ENCODE assay signal across 24 cellular contexts in the genomic region with DNA sequence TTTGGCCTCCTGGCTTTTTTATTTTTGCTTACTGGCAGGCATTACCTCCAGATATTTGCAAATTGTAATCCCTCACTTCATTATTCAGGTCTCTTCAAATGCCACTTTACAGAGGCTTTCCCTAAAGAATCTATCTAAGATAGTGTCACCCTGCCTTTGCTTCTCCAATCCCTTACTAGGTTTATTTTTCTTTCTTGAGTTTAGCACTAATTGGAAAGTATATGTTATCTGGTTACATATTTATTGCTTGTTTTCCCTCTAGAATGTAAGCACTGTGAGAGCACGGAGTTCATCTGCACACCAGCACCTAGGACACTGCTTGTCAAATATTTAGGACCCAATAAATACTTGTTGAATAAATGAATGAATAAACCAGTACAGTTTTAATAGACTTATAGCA. TPM values are rescaled to one million over a fixed set of nuclear protein-coding genes. Genes with fewer than 3 reads are reported as not detected.
A peak's percentile ranks its signal among the peaks of the same experiment; 100 is the strongest.
DNase-seq lines count a peak whose midpoint lies in the region; ATAC-seq, FAIRE-seq and TF ChIP-seq lines count a peak whose summit lies in the region.
"Had no signal": no experiment of that assay in that cellular context is flagged by ENCODE, and none has a peak within 500 bp of the region (broad histone marks: within the 10 kb centered on the region; RNA-seq: fewer than 3 reads in every experiment).

No MANE protein-coding gene starts in this region.

- no peaks in the 10 kb centered on the region for H3K27me3 Mint-ChIP-seq in naive thymus-derived CD8-positive, alpha-beta T cell
- peaks cover 8 to 14% (median 12%) of the 10 kb centered on the region in 3 donors for H3K27me3 Mint-ChIP-seq in immature natural killer cell (ENCODE audit: low read depth in 3 of 3)
- H3K27me3 Mint-ChIP-seq: naive thymus-derived CD4-positive, alpha-beta T cell; stimulated activated memory B cell treated with anti-CD40 and anti-IgM and Interleukin-4, amounts not matched to agents 10 μg/mL and 1 μg/mL and 100 μg/mL, for 72 hours had no signal

- no peaks in the 10 kb centered on the region for H3K9me1 ChIP-seq in keratinocyte (ENCODE audit: control insufficient read depth, extremely low read depth, insufficient read depth, low read length)

- intact Hi-C loops in A673 (cut with micrococcal nuclease; ENCODE audit: unreplicated experiment) (loop anchor here (10.0 kb wide), 2 partner anchors 600 to 1230 kb away; partner anchors contain the start of gene LIN7C), Panc1 (cut with micrococcal nuclease; ENCODE audit: unreplicated experiment) (no loop called here)

- dilution Hi-C loops in keratinocyte (cut with MboI; ENCODE audit: extremely low pct_ligation_motif_present, low sequenced_read_pairs) = no loop called here

- TF ChIP-seq CTCF in A673 (conservative IDR thresholded peaks at IDR 0.05; ENCODE audit: low read depth, low read length) (no peak), HEK293 (tag by site-specific recombination; IDR thresholded peaks at IDR 0.05) (no peak), Panc1 (IDR thresholded peaks at IDR 0.05) (no peak), keratinocyte (optimal IDR thresholded peaks at IDR 0.05 in 1 of 3, IDR thresholded peaks at IDR 0.05 in 1 of 3, conservative IDR thresholded peaks at IDR 0.05 in 1 of 3; ENCODE audit: extremely low read depth in 1 of 3, insufficient read depth in 2 of 3, low read length in 3 of 3) (no peak)

- no peaks in the 10 kb centered on the region for H3K36me3 Mint-ChIP-seq in naive thymus-derived CD8-positive, alpha-beta T cell
- H3K36me3 Mint-ChIP-seq in immature natural killer cell = no peaks in the 10 kb centered on the region
- H3K36me3 Mint-ChIP-seq: stimulated activated memory B cell treated with anti-CD40 and anti-IgM and Interleukin-4, amounts not matched to agents 10 μg/mL and 1 μg/mL and 100 μg/mL, for 72 hours had no signal

- in situ Hi-C loops in Panc1 (cut with HindIII; ENCODE audit: low pct_unique_long_range_greater_than_20kb, low sequenced_read_pairs) = loop anchor here (25.0 kb wide), 1 partner anchor 392 kb away; the partner anchor contains the start of gene BDNF

- no peak overlapping the region for H3K4me3 Mint-ChIP-seq in naive thymus-derived CD8-positive, alpha-beta T cell
- no peak overlapping the region for H3K4me3 Mint-ChIP-seq in immature natural killer cell
- H3K4me3 Mint-ChIP-seq: activated CD8-positive, alpha-beta T cell treated with anti-CD3 and anti-CD28 coated beads, Interleukin-2, amount 10 ng/mL, durations not matched to agents 7 days and 5 days; activated naive CD8-positive, alpha-beta T cell treated with anti-CD3 and anti-CD28 coated beads for 36 hours; naive thymus-derived CD4-positive, alpha-beta T cell; stimulated activated memory B cell treated with anti-CD40 and anti-IgM and Interleukin-4, amounts not matched to agents 10 μg/mL and 1 μg/mL and 100 μg/mL, for 72 hours had no signal

- peak overlapping the region; percentile 15 for H3K27ac ChIP-seq in A673 (ENCODE audit: low read depth, low read length, poor library complexity, severe bottlenecking)
- no peak overlapping the region for H3K27ac ChIP-seq in HEK293 (ENCODE audit: extremely low read depth, low read depth, low read length)
- H3K27ac ChIP-seq in Panc1 (ENCODE audit: low read length) = peak overlapping the region; percentile 52; the same call in 1 of the 2 replicates
- H3K27ac ChIP-seq in keratinocyte (ENCODE audit: control insufficient read depth, insufficient read depth, low read length) = no peak overlapping the region
- H3K27ac ChIP-seq: heart left ventricle, pancreas, spleen had no signal

- H3K4me1 Mint-ChIP-seq in naive thymus-derived CD8-positive, alpha-beta T cell = peaks cover 14 to 30% (median 22%) of the 10 kb centered on the region in 4 donors
- peaks cover 25 to 30% of the 10 kb centered on the region in 2 donors for H3K4me1 Mint-ChIP-seq in immature natural killer cell

- H3K4me1 ChIP-seq in A673 (ENCODE audit: insufficient read depth, low read length, poor library complexity, severe bottlenecking) (peaks cover 50% of the 10 kb centered on the region), HEK293 (ENCODE audit: control insufficient read depth, insufficient read depth, low read length) (no peaks in the 10 kb centered on the region), Panc1 (ENCODE audit: control insufficient read depth, insufficient read depth, low read length) (peaks cover 34% of the 10 kb centered on the region), keratinocyte (ENCODE audit: control insufficient read depth, extremely low read depth, insufficient read depth, low read length) (peaks cover 19% of the 10 kb centered on the region)

- H3K9me3 Mint-ChIP-seq in naive thymus-derived CD8-positive, alpha-beta T cell = no peaks in the 10 kb centered on the region
- H3K9me3 Mint-ChIP-seq in immature natural killer cell = no peaks in the 10 kb centered on the region
- H3K9me3 Mint-ChIP-seq: activated naive CD8-positive, alpha-beta T cell treated with anti-CD3 and anti-CD28 coated beads for 36 hours; naive thymus-derived CD4-positive, alpha-beta T cell; stimulated activated memory B cell treated with anti-CD40 and anti-IgM and Interleukin-4, amounts not matched to agents 10 μg/mL and 1 μg/mL and 100 μg/mL, for 72 hours had no signal

- peaks cover 70% of the 10 kb centered on the region for H3K79me2 ChIP-seq in keratinocyte (ENCODE audit: control insufficient read depth, insufficient read depth, low read length)

- no peaks in the 10 kb centered on the region for H3K27me3 ChIP-seq in A673 (replicated peaks; ENCODE audit: insufficient read depth, low read depth, low read length, poor library complexity)
- H3K27me3 ChIP-seq in Panc1 (ENCODE audit: control insufficient read depth, insufficient read depth, low read length) = no peaks in the 10 kb centered on the region
- H3K27me3 ChIP-seq in keratinocyte (ENCODE audit: control insufficient read depth, extremely low read depth, insufficient read depth, low read length) = no peaks in the 10 kb centered on the region
- H3K27me3 ChIP-seq: heart left ventricle, pancreas, spleen had no signal

- POLR2A ChIA-PET in A673 (lab: Charles Lee; ENCODE audit: low non-redundant PET) (interaction anchor here (0.7 kb wide), 1 partner anchor 65 kb away, joined by 3 read pairs; no protein-coding TSS in a partner anchor), HEK293 (lab: Yijun Ruan, JAX) (no interaction called here), Panc1 (lab: Charles Lee) (no interaction called here)
- POLR2A ChIA-PET in naive thymus-derived CD8-positive, alpha-beta T cell (lab: Charles Lee) = no interaction called here

- no peak for FAIRE-seq in keratinocyte (lab: Jason Lieb, UNC)
- FAIRE-seq: pancreas had no signal

- H3K9ac ChIP-seq in keratinocyte (ENCODE audit: control insufficient read depth, extremely low read depth, insufficient read depth, low read length) = no peak overlapping the region

- DNase-seq in A673 (ENCODE audit: low spot score) (no peak), Panc1 (ENCODE audit: low read depth, low spot score) (no peak), keratinocyte (ENCODE audit: low read depth, low spot score) (no peak), immature natural killer cell (no peak)
- no peak for DNase-seq in naive thymus-derived CD8-positive, alpha-beta T cell
- DNase-seq: activated CD4-positive, alpha-beta T cell treated with anti-CD3 and anti-CD28 coated beads for 1 hour; activated CD8-positive, alpha-beta T cell treated with anti-CD3 and anti-CD28 coated beads, Interleukin-2, amount 10 ng/mL, durations not matched to agents 7 days and 5 days; activated effector memory CD4-positive, alpha-beta T cell treated with Interleukin-2 at 50 U/mL for 16 hours; activated naive CD8-positive, alpha-beta T cell treated with anti-CD3 and anti-CD28 coated beads for 36 hours; activated T-cell treated with anti-CD3 and anti-CD28 coated beads for 4 hours; heart left ventricle; left cardiac atrium; mesendoderm; MV-4-11; naive thymus-derived CD4-positive, alpha-beta T cell; NCI-H1694; NCI-H526 treated with DMSO at 0.1 percent for 48 hours; pancreas; spleen; stimulated activated CD4-positive, alpha-beta T cell treated with anti-CD3 and anti-CD28 coated beads, Interleukin-2, amount 100 ng/mL, for 48 hours; SW 1271 had no signal

- BruUV-seq in A673 (replicated peaks; lab: Mats Ljungman, UMichigan) (no TSS peak), Panc1 (replicated peaks; lab: Mats Ljungman, UMichigan) (no TSS peak)

- no peaks in the 10 kb centered on the region for H3K36me3 ChIP-seq in A673 (ENCODE audit: insufficient read depth, low read length, poor library complexity, severe bottlenecking)
- H3K36me3 ChIP-seq in HEK293 (ENCODE audit: control insufficient read depth in 2 of 2, insufficient read depth in 1 of 2, low read length in 2 of 2) = no peaks in the 10 kb centered on the region
- H3K36me3 ChIP-seq in Panc1 (ENCODE audit: control insufficient read depth, insufficient read depth, low read length) = peaks cover 3% of the 10 kb centered on the region
- no peaks in the 10 kb centered on the region for H3K36me3 ChIP-seq in keratinocyte (ENCODE audit: control insufficient read depth in 2 of 2, extremely low read depth in 1 of 2, insufficient read depth in 2 of 2, low read length in 2 of 2)
- H3K36me3 ChIP-seq: heart left ventricle, pancreas, spleen had no signal

- H3K9me3 ChIP-seq in A673 (ENCODE audit: low read depth, low read length, poor library complexity, severe bottlenecking) (no peaks in the 10 kb centered on the region), HEK293 (ENCODE audit: control insufficient read depth, insufficient read depth, low read depth, low read length) (no peaks in the 10 kb centered on the region), Panc1 (ENCODE audit: control insufficient read depth, insufficient read depth, low read depth, low read length) (no peaks in the 10 kb centered on the region), keratinocyte (ENCODE audit: control insufficient read depth, low read depth, low read length) (no peaks in the 10 kb centered on the region)
- H3K9me3 ChIP-seq: heart left ventricle, pancreas, spleen had no signal

- H3K27ac Mint-ChIP-seq in naive thymus-derived CD8-positive, alpha-beta T cell = no peak overlapping the region
- no peak overlapping the region for H3K27ac Mint-ChIP-seq in immature natural killer cell
- H3K27ac Mint-ChIP-seq: activated CD8-positive, alpha-beta T cell treated with anti-CD3 and anti-CD28 coated beads, Interleukin-2, amount 10 ng/mL, durations not matched to agents 7 days and 5 days; activated naive CD8-positive, alpha-beta T cell treated with anti-CD3 and anti-CD28 coated beads for 36 hours; stimulated activated memory B cell treated with anti-CD40 and anti-IgM and Interleukin-4, amounts not matched to agents 10 μg/mL and 1 μg/mL and 100 μg/mL, for 72 hours had no signal

- H2AFZ ChIP-seq in keratinocyte (ENCODE audit: control insufficient read depth, low read length) = peak overlapping the region; percentile 26

- no peak overlapping the region for H3K4me2 ChIP-seq in keratinocyte (ENCODE audit: control insufficient read depth, extremely low read depth, insufficient read depth, low read depth, low read length)

- H4K20me1 ChIP-seq in keratinocyte (ENCODE audit: control insufficient read depth, extremely low read depth, insufficient read depth, low read length) = no peaks in the 10 kb centered on the region

- ATAC-seq in Panc1 (no peak), GM19395 (IDR thresholded peaks at IDR 0.05; ENCODE audit: unreplicated experiment) (no peak)
- ATAC-seq in naive thymus-derived CD8-positive, alpha-beta T cell = no peak
- ATAC-seq: activated CD8-positive, alpha-beta T cell treated with anti-CD3 and anti-CD28 coated beads, Interleukin-2, amount 10 ng/mL, durations not matched to agents 7 days and 5 days; heart left ventricle; left cardiac atrium; naive thymus-derived CD4-positive, alpha-beta T cell; pancreas; stimulated activated memory B cell treated with anti-CD40 and anti-IgM and Interleukin-4, amounts not matched to agents 10 μg/mL and 1 μg/mL and 100 μg/mL, for 72 hours had no signal

- no peak overlapping the region for H3K4me3 ChIP-seq in A673 (ENCODE audit: low read depth, low read length, poor library complexity, severe bottlenecking)
- no peak overlapping the region for H3K4me3 ChIP-seq in HEK293 (ENCODE audit: low read depth, low read length)
- H3K4me3 ChIP-seq in Panc1 (ENCODE audit: low read depth in 2 of 2, low read length in 2 of 2) = no peak overlapping the region
- no peak overlapping the region for H3K4me3 ChIP-seq in keratinocyte (ENCODE audit: control insufficient read depth in 2 of 3, extremely low read depth in 1 of 3, insufficient read depth in 2 of 3, low read depth in 1 of 3, low read length in 3 of 3)
- H3K4me3 ChIP-seq: heart left ventricle, pancreas, spleen had no signal

- CTCF ChIA-PET in A673 (lab: Charles Lee) (no interaction called here), HEK293 (lab: Yijun Ruan, JAX) (no interaction called here), Panc1 (lab: Charles Lee) (no interaction called here)

RNA-seq across cellular contexts. Expression of gene KIF18A, which starts 3.5 kb away (rescaled TPM):
- total RNA-seq in A673 (2021) (103 and 117 TPM in 2 replicates), Panc1 (2021; ENCODE audit: unreplicated experiment) (20.8 TPM)
- polyA plus RNA-seq in Panc1 (2012; ENCODE audit: insufficient read length) = 3.1 TPM
- polyA plus RNA-seq in keratinocyte (1.1 to 6.1 TPM (median 3.8 TPM) in 3 replicates), immature natural killer cell (1 to 10 TPM in 2 of 3 donors, under 1 TPM in 1; 0.99 to 1.3 (median 1.1) TPM)
- polyA plus RNA-seq in keratinocyte (2011; ENCODE audit: low read depth) = 0.10 TPM
- 1.0 and 2.2 TPM in 2 replicates for polyA plus RNA-seq in keratinocyte (2011; cell fraction: cytosol; rRNA removed)
- 2.0 and 2.4 TPM in 2 replicates for polyA plus RNA-seq in keratinocyte (2011; cell fraction: nucleus; rRNA removed)
- 0.16 and 3.0 TPM in 2 replicates for polyA plus RNA-seq in keratinocyte (2012; ENCODE audit: low replicate concordance)
- polyA minus RNA-seq in keratinocyte = 1.1 to 8.9 TPM (median 1.9 TPM) in 3 replicates
- 0.96 TPM for polyA minus RNA-seq in keratinocyte (2011; cell fraction: cytosol; rRNA and poly(A)+ RNA removed)
- polyA minus RNA-seq in keratinocyte (2011; cell fraction: nucleus; rRNA and poly(A)+ RNA removed) = 2.1 and 3.3 TPM in 2 replicates
- total RNA-seq in naive thymus-derived CD8-positive, alpha-beta T cell = under 1 TPM; 0.39 to 0.52 TPM
- polyA plus RNA-seq in naive thymus-derived CD8-positive, alpha-beta T cell = 1 to 10 TPM in 1 of 3 donors, under 1 TPM in 2; 0.20 to 1.2 (median 0.41) TPM

RNA-seq across cellular contexts. Expression of gene METTL15, which starts 3.8 kb away (rescaled TPM):
- total RNA-seq in A673 (2021) (31.3 and 36.6 TPM in 2 replicates), Panc1 (2021; ENCODE audit: unreplicated experiment) (11.4 TPM)
- polyA plus RNA-seq in Panc1 (2012; ENCODE audit: insufficient read length) = 4.5 TPM
- polyA plus RNA-seq in keratinocyte (6.4 to 10.0 TPM (median 8.3 TPM) in 3 replicates), immature natural killer cell (1 to 10 TPM; 5.2 to 7.4 (median 7.2) TPM)
- 3.0 TPM for polyA plus RNA-seq in keratinocyte (2011; ENCODE audit: low read depth)
- polyA plus RNA-seq in keratinocyte (2011; cell fraction: cytosol; rRNA removed) = 5.0 and 9.4 TPM in 2 replicates
- 11.2 and 11.4 TPM in 2 replicates for polyA plus RNA-seq in keratinocyte (2011; cell fraction: nucleus; rRNA removed)
- 4.9 and 5.8 TPM in 2 replicates for polyA plus RNA-seq in keratinocyte (2012; ENCODE audit: low replicate concordance)
- polyA minus RNA-seq in keratinocyte = 5.5 to 20.4 TPM (median 19.6 TPM) in 3 replicates
- 9.0 TPM for polyA minus RNA-seq in keratinocyte (2011; cell fraction: cytosol; rRNA and poly(A)+ RNA removed)
- 16.1 and 25.8 TPM in 2 replicates for polyA minus RNA-seq in keratinocyte (2011; cell fraction: nucleus; rRNA and poly(A)+ RNA removed)
- total RNA-seq in naive thymus-derived CD8-positive, alpha-beta T cell = 10 to 100 TPM; 13.9 to 14.0 TPM
- polyA plus RNA-seq in naive thymus-derived CD8-positive, alpha-beta T cell = 1 to 10 TPM; 4.4 to 7.1 (median 6.8) TPM

Comparison
In these comparisons a context has a peak if more than half of its experiments do, and no peak if none do; other contexts are left out.
1. H3K27ac ChIP-seq: peak in A673 (single experiment) and Panc1 (single experiment); none in HEK293 (single experiment) and keratinocyte (single experiment).
2. RNA of gene KIF18A, which starts 3.5 kb away (total RNA-seq): 103 to 117 TPM in A673 and 20.8 TPM in Panc1 (single experiment); 0.39 to 0.52 TPM in naive thymus-derived CD8-positive, alpha-beta T cell; every median in the first group is over 10 times any median in the second.